In the genomic region with DNA sequence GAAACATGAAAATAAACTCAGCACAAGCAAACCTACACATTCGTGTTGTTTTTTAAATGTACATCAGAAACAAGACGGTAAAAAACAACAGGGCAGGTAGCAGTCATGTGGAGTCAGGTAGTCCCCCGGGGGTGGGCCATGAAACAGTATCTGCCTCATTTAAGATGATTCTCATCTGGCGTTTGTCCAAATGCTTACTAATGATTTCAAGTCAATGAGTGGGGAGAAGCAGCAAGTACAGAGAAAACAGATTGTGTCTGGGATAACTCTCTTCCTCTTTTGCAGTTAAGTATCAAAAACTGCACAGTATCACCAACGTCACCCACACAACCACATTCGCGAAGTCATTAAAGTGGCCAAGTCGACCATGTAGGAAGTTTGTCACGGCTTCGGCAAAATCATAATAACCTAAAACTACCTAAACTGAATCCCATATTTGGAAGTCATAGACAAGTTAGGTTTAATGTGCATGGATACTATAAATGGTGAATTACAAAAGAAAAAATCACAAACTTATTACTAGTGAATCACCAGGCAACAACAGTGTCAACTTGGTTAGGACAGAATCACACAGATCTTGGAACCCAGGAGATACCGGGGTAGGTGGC, we compare ENCODE assay signal across 8 cellular contexts. TPM values are rescaled to one million over a fixed set of nuclear protein-coding genes. Genes with fewer than 3 reads are reported as not detected.
DNase-seq lines count a peak whose midpoint lies in the region; ATAC-seq and TF ChIP-seq lines count a peak whose summit lies in the region.

No MANE protein-coding gene starts in this region.

- TF ChIP-seq CTCF in GM12864 (IDR thresholded peaks at IDR 0.05; ENCODE audit: low read depth, low read length, missing control alignments), result no peak
- TF ChIP-seq CTCF in HFF-Myc (IDR thresholded peaks at IDR 0.05; ENCODE audit: low read depth, low read length, missing control alignments), result no peak
- no peak for TF ChIP-seq CTCF in WTC11 (IDR thresholded peaks at IDR 0.05)
- no peak for TF ChIP-seq CTCF in fibroblast of the aortic adventitia (IDR thresholded peaks at IDR 0.05; ENCODE audit: insufficient read depth, low read length)
- no peak for TF ChIP-seq CTCF in sigmoid colon (IDR thresholded peaks at IDR 0.05)

- no peak for ATAC-seq in WTC11

- no peak overlapping the region for H3K4me3 Mint-ChIP-seq in WTC11

- no peaks in the 10 kb centered on the region for H3K27me3 ChIP-seq in sigmoid colon

- TF ChIP-seq POLR2A in sigmoid colon (IDR thresholded peaks at IDR 0.05), result peak in 1 of 2 donors; percentile 35

- peak; percentile 37 for DNase-seq in GM12864 (ENCODE audit: low read depth)
- no peak for DNase-seq in HFF-Myc (ENCODE audit: extremely low read depth, low read depth)
- peak; percentile 45 for DNase-seq in NCI-H2107 (lab: John Stamatoyannopoulos, UW)
- no peak for DNase-seq in WTC11 (ENCODE audit: low spot score)
- DNase-seq in fibroblast of the aortic adventitia (ENCODE audit: low read depth), result peak; percentile 74
- DNase-seq in sigmoid colon, result no peak
- no peak for DNase-seq in T1000 (lab: John Stamatoyannopoulos, UW)
- DNase-seq in GM19240 (ENCODE audit: insufficient read length, low spot score), result no peak

- H3K36me3 ChIP-seq in sigmoid colon, result no peaks in the 10 kb centered on the region

- H3K4me3 ChIP-seq in GM12864 (ENCODE audit: low read depth, low read length), result peak overlapping the region; percentile 95
- peak overlapping the region; percentile 67 for H3K4me3 ChIP-seq in HFF-Myc (replicated peaks; ENCODE audit: low read depth, low read length)
- H3K4me3 ChIP-seq in fibroblast of the aortic adventitia (ENCODE audit: low read depth, low read length), result peak overlapping the region; percentile 95
- peak overlapping the region; percentile 55 to 91 (median 82) for H3K4me3 ChIP-seq in sigmoid colon

- intact Hi-C loops in sigmoid colon (cut with DNase I), result loop anchor here (5.0 kb wide), 2 partner anchors 148 to 693 kb away; partner anchors contain the start of genes OSR1 and TTC32

- 0 out of 2 replicates have a peak, but pooled peaks cover 2% of the 10 kb centered on the region for H3K36me3 Mint-ChIP-seq in WTC11

- H3K27ac Mint-ChIP-seq in WTC11, result no peak overlapping the region; the same call in 1 of the 2 replicates

- H3K4me1 Mint-ChIP-seq in WTC11, result peaks cover 28% of the 10 kb centered on the region

- POLR2A ChIA-PET in WTC11 (lab: Charles Lee), result interaction anchor here (0.5 to 3.1 kb wide), 3 partner anchors 35 to 175 kb away, joined by 3 to 14 read pairs (median 8); partner anchors contain the start of genes SDC1 and WDR35

- 0% methylated on average over 11 of the region's 11 CpGs for WGBS in sigmoid colon, 2 donors

- no peaks in the 10 kb centered on the region for H3K9me3 Mint-ChIP-seq in WTC11

- peaks cover 0 to 51% (median 36%) of the 10 kb centered on the region in 4 donors for H3K4me1 ChIP-seq in sigmoid colon

- peak overlapping the region; percentile 95 to 99 (median 98) for H3K27ac ChIP-seq in sigmoid colon

- no peaks in the 10 kb centered on the region for H3K27me3 Mint-ChIP-seq in WTC11 (ENCODE audit: low read depth)

- TF ChIP-seq EP300 in sigmoid colon (IDR thresholded peaks at IDR 0.05), result no peak

- no peaks in the 10 kb centered on the region for H3K9me3 ChIP-seq in sigmoid colon

- CTCF ChIA-PET in WTC11 (lab: Charles Lee), result interaction anchor here (1.6 to 6.7 kb wide), 6 partner anchors 34 to 192 kb away, joined by 6 to 62 read pairs (median 8); partner anchors contain the start of gene MATN3

TF ChIP-seq in WTC11, 78 proteins besides CTCF, POLR2A, EP300 and RAD21:
- TF ChIP-seq HMGA2 (CRISPR knock-in tag; IDR thresholded peaks at IDR 0.05) (no peak), USF1 (CRISPR knock-in tag; IDR thresholded peaks at IDR 0.05) (peak; percentile 58; the same call in 1 of the 2 replicates), CREB1 (CRISPR knock-in tag; IDR thresholded peaks at IDR 0.05) (no peak), USF2 (CRISPR knock-in tag; IDR thresholded peaks at IDR 0.05) (peak; percentile 51), TEAD1 (CRISPR knock-in tag; IDR thresholded peaks at IDR 0.05) (0 out of 2 replicates have a peak, but pooled peaks have one; percentile 30)

RNA-seq across cellular contexts. Expression of gene LAPTM4A, which starts 1.2 kb away (rescaled TPM):
- total RNA-seq in WTC11 (2021) (163 to 166 TPM (median 165 TPM) in 3 replicates), fibroblast of the aortic adventitia (ENCODE audit: low replicate concordance) (90.2 and 251 TPM in 2 replicates), sigmoid colon (100 to 1,000 TPM; 181 to 246 (median 227) TPM)
- 100 to 1,000 TPM in 1 of 3 donors, 10 to 100 TPM in 2; 59.2 to 192 (median 62.5) TPM for polyA plus RNA-seq in sigmoid colon

RNA-seq across cellular contexts. Expression of gene MATN3, which starts 37.7 kb away (rescaled TPM):
- total RNA-seq in WTC11 (2021) (6.3 to 9.1 TPM (median 8.6 TPM) in 3 replicates), fibroblast of the aortic adventitia (ENCODE audit: low replicate concordance) (0.82 and 1.1 TPM in 2 replicates), sigmoid colon (under 1 TPM; 0.54 to 0.82 (median 0.63) TPM)
- under 1 TPM in 1 of 3 donors, not detected in 2; 0.32 TPM for polyA plus RNA-seq in sigmoid colon

Comparison
In these comparisons a context has a peak if more than half of its experiments do, and no peak if none do; other contexts are left out.
1. DNase-seq: peak in GM12864 (single experiment), NCI-H2107 (single experiment) and fibroblast of the aortic adventitia (single experiment); none in HFF-Myc (single experiment), WTC11 (single experiment), sigmoid colon (single experiment), T1000 (single experiment) and GM19240 (single experiment).
2. Peak in every context shown above with its lines, with median percentiles within 50 percentile points of each other: H3K4me3 ChIP-seq.